8 cellular contexts compared by ENCODE assay signal in genomic region chr7:6256709-6257535, GRCh38. TPM values are rescaled to one million over a fixed set of nuclear protein-coding genes. Genes with fewer than 3 reads are reported as not detected.
DNase-seq lines count a peak whose midpoint lies in the region; ATAC-seq lines count a peak whose summit lies in the region.

No MANE protein-coding gene starts in this region.

- no peak overlapping the region for H3K23ac ChIP-seq in mesendoderm (ENCODE audit: low read length)

- H2BK5ac ChIP-seq in mesendoderm (ENCODE audit: low read length) = no peak overlapping the region

- no peak overlapping the region for H3K27ac ChIP-seq in mesendoderm (ENCODE audit: low read depth, low read length)

- peak; percentile 69 for ATAC-seq in GM19455 (IDR thresholded peaks at IDR 0.05; ENCODE audit: unreplicated experiment)
- peak; percentile 82 for ATAC-seq in HG03520 (IDR thresholded peaks at IDR 0.05; ENCODE audit: unreplicated experiment)
- ATAC-seq in GM19328 (IDR thresholded peaks at IDR 0.05; ENCODE audit: unreplicated experiment) = no peak

- H3K36me3 Mint-ChIP-seq in activated naive CD4-positive, alpha-beta T cell treated with anti-CD3 and anti-CD28 coated beads, Interleukin-2, amount 50 U/mL, for 24 hours = no peaks in the 10 kb centered on the region

- no peaks in the 10 kb centered on the region for H3K9me3 Mint-ChIP-seq in activated naive CD4-positive, alpha-beta T cell treated with anti-CD3 and anti-CD28 coated beads, Interleukin-2, amount 50 U/mL, for 24 hours

- H4K8ac ChIP-seq in mesendoderm (ENCODE audit: low read depth, low read length) = no peak overlapping the region

- H3K4me1 ChIP-seq in mesendoderm (ENCODE audit: control insufficient read depth, low read depth, low read length) = peaks cover 10% of the 10 kb centered on the region

- no CpG with 5 or more reads among the region's 9 CpGs for WGBS in mesendoderm (ENCODE audit: extremely low coverage, insufficient coverage, low lambda C conversion rate)

- no peak overlapping the region for H3K56ac ChIP-seq in mesendoderm (ENCODE audit: low read length)

- no peak overlapping the region for H3K9ac ChIP-seq in mesendoderm (ENCODE audit: low read length)

- H3K4me1 Mint-ChIP-seq in activated naive CD4-positive, alpha-beta T cell treated with anti-CD3 and anti-CD28 coated beads, Interleukin-2, amount 50 U/mL, for 24 hours = peaks cover 49% of the 10 kb centered on the region

- no peaks in the 10 kb centered on the region for H3K27me3 ChIP-seq in mesendoderm (ENCODE audit: insufficient read depth, low read length, poor library complexity)

- no peak overlapping the region for H3K4me2 ChIP-seq in mesendoderm (ENCODE audit: low read length)

- no peak overlapping the region for H4K5ac ChIP-seq in mesendoderm (ENCODE audit: low read length)

- no peaks in the 10 kb centered on the region for H3K36me3 ChIP-seq in mesendoderm (ENCODE audit: control insufficient read depth, insufficient read depth, low read length)

- peak; percentile 63 for DNase-seq in Daoy (ENCODE audit: low read depth)
- peak; percentile 74 for DNase-seq in medulla oblongata (ENCODE audit: extremely low spot score)
- DNase-seq in T1000 (lab: John Stamatoyannopoulos, UW) = no peak
- no peak for DNase-seq in mesendoderm

- H3K4me3 ChIP-seq in mesendoderm (ENCODE audit: low read length) = no peak overlapping the region

- no peak overlapping the region for H2BK120ac ChIP-seq in mesendoderm (ENCODE audit: low read depth, low read length)

- peak overlapping the region; percentile 69 for H3K27ac Mint-ChIP-seq in activated naive CD4-positive, alpha-beta T cell treated with anti-CD3 and anti-CD28 coated beads, Interleukin-2, amount 50 U/mL, for 24 hours

- no peak overlapping the region for H2AK5ac ChIP-seq in mesendoderm (ENCODE audit: low read length)

- no peaks in the 10 kb centered on the region for H3K79me2 ChIP-seq in mesendoderm (ENCODE audit: control insufficient read depth, insufficient read depth, low read length)

- H2BK15ac ChIP-seq in mesendoderm (replicated peaks; ENCODE audit: low read depth) = no peak overlapping the region

- H3K4me3 Mint-ChIP-seq in activated naive CD4-positive, alpha-beta T cell treated with anti-CD3 and anti-CD28 coated beads, Interleukin-2, amount 50 U/mL, for 24 hours = peak overlapping the region; percentile 37

- H3K4ac ChIP-seq in mesendoderm (ENCODE audit: low read depth, low read length) = no peak overlapping the region

- no peaks in the 10 kb centered on the region for H3K27me3 Mint-ChIP-seq in activated naive CD4-positive, alpha-beta T cell treated with anti-CD3 and anti-CD28 coated beads, Interleukin-2, amount 50 U/mL, for 24 hours

- H3K18ac ChIP-seq in mesendoderm (ENCODE audit: low read length) = no peak overlapping the region

- peaks cover 4% of the 10 kb centered on the region for H3K79me1 ChIP-seq in mesendoderm (ENCODE audit: low read length)

RNA-seq across cellular contexts. Expression of gene CYTH3, which starts 15.5 kb away (rescaled TPM):
- total RNA-seq in Daoy (2014; rRNA removed; shearing (Covaris generic)) = 8.4 and 10.2 TPM in 2 replicates
- polyA plus RNA-seq in mesendoderm (2013, experiment 1 of 2) = 9.0 TPM
- polyA plus RNA-seq in mesendoderm (2013, experiment 2 of 2) = 9.2 TPM

Comparison
In these comparisons a context has a peak if more than half of its experiments do, and no peak if none do; other contexts are left out.
1. DNase-seq: peak in Daoy (single experiment) and medulla oblongata (single experiment); none in T1000 (single experiment) and mesendoderm (single experiment).